ENCODE assay signal across 15 cellular contexts in the genomic region with DNA sequence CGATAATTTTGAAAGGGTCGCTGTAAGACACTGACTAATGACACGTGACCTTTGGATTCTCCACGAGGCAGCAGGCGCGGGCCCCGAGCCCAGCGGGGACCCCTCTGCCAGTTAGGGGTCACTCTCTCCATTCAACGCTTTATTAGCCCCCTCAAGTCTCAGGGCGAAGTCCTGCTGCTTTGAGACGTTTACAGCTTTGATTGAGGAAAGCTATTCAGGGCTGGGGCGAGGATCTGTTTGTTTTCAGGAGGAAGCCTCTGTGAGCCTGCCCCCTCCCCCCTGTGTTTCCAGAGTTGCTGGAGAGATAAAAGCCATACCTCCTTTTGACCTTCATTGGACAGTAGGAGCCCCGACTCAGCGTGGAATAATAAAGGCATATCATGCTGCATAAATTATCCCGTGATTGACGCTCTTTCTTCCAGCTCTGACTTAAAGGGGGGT. TPM values are rescaled to one million over a fixed set of nuclear protein-coding genes. Genes with fewer than 3 reads are reported as not detected.
A peak's percentile ranks its signal among the peaks of the same experiment; 100 is the strongest.
DNase-seq lines count a peak whose midpoint lies in the region; ATAC-seq, FAIRE-seq and TF ChIP-seq lines count a peak whose summit lies in the region.
"Had no signal": no experiment of that assay in that cellular context is flagged by ENCODE, and none has a peak within 500 bp of the region (broad histone marks: within the 10 kb centered on the region; RNA-seq: fewer than 3 reads in every experiment).

No MANE protein-coding gene starts in this region.

- H3K79me1 ChIP-seq in mesendoderm (ENCODE audit: low read length): no peaks in the 10 kb centered on the region

- in situ Hi-C loops in HepG2 (cut with HindIII; ENCODE audit: extremely low pct_ligation_motif_present, low pct_unique_long_range_greater_than_20kb): no loop called here

- FAIRE-seq in HepG2 (lab: Jason Lieb, UNC): no peak

- no peak overlapping the region for H3K9ac ChIP-seq in HepG2 (ENCODE audit: insufficient read depth, low read depth, low read length)
- H3K9ac ChIP-seq in mesendoderm (ENCODE audit: low read length): peak overlapping the region; percentile 35

- no peak overlapping the region for H2BK5ac ChIP-seq in mesendoderm (ENCODE audit: low read length)

- H3K4me1 Mint-ChIP-seq in brain: peaks cover 38% of the 10 kb centered on the region
- H3K4me1 Mint-ChIP-seq in MCF 10A (ENCODE audit: insufficient read depth, unreplicated experiment): peaks cover 13% of the 10 kb centered on the region

- intact Hi-C loops in HepG2 (cut with micrococcal nuclease; ENCODE audit: unreplicated experiment) (no loop called here), right lobe of liver (cut with DNase I) (no loop called here), lower lobe of right lung (cut with DNase I) (no loop called here), MCF 10A (cut with micrococcal nuclease) (no loop called here)

- CTCF ChIA-PET in HepG2 (lab: Yijun Ruan, JAX; ENCODE audit: low intra/inter-chr PET ratio, low total read pairs): no interaction called here
- CTCF ChIA-PET in MCF 10A (lab: Yijun Ruan, JAX): no interaction called here

- H3K36me3 Mint-ChIP-seq in brain (no peaks in the 10 kb centered on the region), MCF 10A (ENCODE audit: insufficient read depth, unreplicated experiment) (no peaks in the 10 kb centered on the region)
- H3K36me3 Mint-ChIP-seq: activated naive CD8-positive, alpha-beta T cell treated with anti-CD3 and anti-CD28 coated beads for 36 hours; stimulated activated memory B cell treated with anti-CD40 and anti-IgM and Interleukin-4, amounts not matched to agents 10 μg/mL and 1 μg/mL and 100 μg/mL, for 72 hours had no signal

- H3K27ac Mint-ChIP-seq in brain: peak overlapping the region in 1 of 5 experiments; percentile 64
- no peak overlapping the region for H3K27ac Mint-ChIP-seq in MCF 10A (ENCODE audit: low read depth, unreplicated experiment)
- H3K27ac Mint-ChIP-seq: activated naive CD8-positive, alpha-beta T cell treated with anti-CD3 and anti-CD28 coated beads for 36 hours; stimulated activated memory B cell treated with anti-CD40 and anti-IgM and Interleukin-4, amounts not matched to agents 10 μg/mL and 1 μg/mL and 100 μg/mL, for 72 hours had no signal

- peaks cover 0 to 35% of the 10 kb centered on the region in 2 experiments for H3K27me3 ChIP-seq in HepG2 (ENCODE audit: control insufficient read depth in 1 of 2, insufficient read depth in 2 of 2, low read length in 2 of 2)
- H3K27me3 ChIP-seq in right lobe of liver: peaks cover 0 to 5% of the 10 kb centered on the region in 2 donors
- H3K27me3 ChIP-seq in mesendoderm (ENCODE audit: insufficient read depth, low read length, poor library complexity): no peaks in the 10 kb centered on the region
- H3K27me3 ChIP-seq in lower lobe of right lung (ENCODE audit: low read depth): peaks cover 76% of the 10 kb centered on the region

- H3K56ac ChIP-seq in mesendoderm (ENCODE audit: low read length): peak overlapping the region; percentile 75

- BruUV-seq in HepG2 (replicated peaks; lab: Mats Ljungman, UMichigan): no TSS peak
- no TSS peak for BruUV-seq in MCF 10A (replicated peaks; lab: Mats Ljungman, UMichigan)

- no peaks in the 10 kb centered on the region for H3K79me2 ChIP-seq in HepG2 (ENCODE audit: insufficient read depth, low read length)
- H3K79me2 ChIP-seq in mesendoderm (ENCODE audit: control insufficient read depth, insufficient read depth, low read length): no peaks in the 10 kb centered on the region

- no peak overlapping the region for H3K4me3 ChIP-seq in HepG2 (replicated peaks in 1 of 3; ENCODE audit: insufficient read depth in 1 of 3, low read depth in 2 of 3, low read length in 3 of 3)
- no peak overlapping the region for H3K4me3 ChIP-seq in right lobe of liver
- H3K4me3 ChIP-seq in mesendoderm (ENCODE audit: low read length): no peak overlapping the region
- no peak overlapping the region for H3K4me3 ChIP-seq in lower lobe of right lung
- H3K4me3 ChIP-seq: left lung had no signal

- H3K23ac ChIP-seq in mesendoderm (ENCODE audit: low read length): no peak overlapping the region

- no peak overlapping the region for H4K8ac ChIP-seq in mesendoderm (ENCODE audit: low read depth, low read length)

- H3K4me1 ChIP-seq in HepG2 (ENCODE audit: insufficient read depth, low read length) (peaks cover 27% of the 10 kb centered on the region), right lobe of liver (no peaks in the 10 kb centered on the region), mesendoderm (ENCODE audit: control insufficient read depth, low read depth, low read length) (peaks cover 11% of the 10 kb centered on the region), lower lobe of right lung (no peaks in the 10 kb centered on the region)
- H3K4me1 ChIP-seq: left lung had no signal

- no peaks in the 10 kb centered on the region for H3K36me3 ChIP-seq in HepG2 (replicated peaks in 1 of 2; ENCODE audit: control insufficient read depth in 1 of 2, insufficient read depth in 2 of 2, low read length in 2 of 2)
- no peaks in the 10 kb centered on the region for H3K36me3 ChIP-seq in right lobe of liver
- H3K36me3 ChIP-seq in mesendoderm (ENCODE audit: control insufficient read depth, insufficient read depth, low read length): no peaks in the 10 kb centered on the region
- no peaks in the 10 kb centered on the region for H3K36me3 ChIP-seq in lower lobe of right lung
- H3K36me3 ChIP-seq: left lung had no signal

- TF ChIP-seq RAD21 in HepG2 (CRISPR knock-in tag; IDR thresholded peaks at IDR 0.05): no peak

- ATAC-seq in HepG2 (peak; percentile 53; the same call in 2 of the 3 replicates), right lobe of liver (no peak), lower lobe of right lung (no peak)
- ATAC-seq: Panc1; stimulated activated memory B cell treated with anti-CD40 and anti-IgM and Interleukin-4, amounts not matched to agents 10 μg/mL and 1 μg/mL and 100 μg/mL, for 72 hours had no signal

- H3K27me3 Mint-ChIP-seq in brain: peaks cover 88% of the 10 kb centered on the region
- peaks cover 11% of the 10 kb centered on the region for H3K27me3 Mint-ChIP-seq in MCF 10A (ENCODE audit: insufficient read depth, unreplicated experiment)

- no peak overlapping the region for H2BK15ac ChIP-seq in mesendoderm (replicated peaks; ENCODE audit: low read depth)

- H3K9me3 ChIP-seq in HepG2 (ENCODE audit: low read length) (no peaks in the 10 kb centered on the region), right lobe of liver (no peaks in the 10 kb centered on the region), lower lobe of right lung (no peaks in the 10 kb centered on the region)
- H3K9me3 ChIP-seq: left lung had no signal

- 2% methylated on average over 7 of the region's 16 CpGs for WGBS in HepG2 (ENCODE audit: low lambda C conversion rate)
- under 1% methylated on average over 16 of the region's 16 CpGs for WGBS in right lobe of liver (ENCODE audit: insufficient coverage, low coverage, low lambda C conversion rate, missing lambda C conversion rate)
- WGBS in mesendoderm (ENCODE audit: extremely low coverage, insufficient coverage, low lambda C conversion rate): no CpG with 5 or more reads among the region's 16 CpGs

- peak overlapping the region in 3 of 5 experiments; percentile 16 to 71 (median 70) for H3K4me3 Mint-ChIP-seq in brain
- no peak overlapping the region for H3K4me3 Mint-ChIP-seq in MCF 10A (ENCODE audit: unreplicated experiment)
- H3K4me3 Mint-ChIP-seq: activated naive CD8-positive, alpha-beta T cell treated with anti-CD3 and anti-CD28 coated beads for 36 hours; stimulated activated memory B cell treated with anti-CD40 and anti-IgM and Interleukin-4, amounts not matched to agents 10 μg/mL and 1 μg/mL and 100 μg/mL, for 72 hours had no signal

- no peaks in the 10 kb centered on the region for H4K20me1 ChIP-seq in HepG2 (ENCODE audit: insufficient read depth, low read length)

- TF ChIP-seq POLR2A in HepG2 (IDR thresholded peaks at IDR 0.05; ENCODE audit: insufficient read depth in 1 of 2, low read depth in 2 of 2, low read length in 2 of 2): no peak
- no peak for TF ChIP-seq POLR2A in right lobe of liver (IDR thresholded peaks at IDR 0.05)

- H3K4ac ChIP-seq in mesendoderm (ENCODE audit: low read depth, low read length): no peak overlapping the region

- H3K4me2 ChIP-seq in HepG2 (ENCODE audit: low read depth, low read length) (peak overlapping the region; percentile 27; the same call in 1 of the 2 replicates), mesendoderm (ENCODE audit: low read length) (peak overlapping the region; percentile 36)

- no peak overlapping the region for H2BK120ac ChIP-seq in mesendoderm (ENCODE audit: low read depth, low read length)

- no peak overlapping the region for H4K5ac ChIP-seq in mesendoderm (ENCODE audit: low read length)

- DNase-seq in HepG2 (ENCODE audit: low spot score): no peak
- no peak for DNase-seq in right lobe of liver
- DNase-seq in mesendoderm: peak; percentile 84
- DNase-seq in lower lobe of right lung: no peak
- no peak for DNase-seq in MCF 10A (ENCODE audit: unreplicated experiment)
- no peak for DNase-seq in NCI-H524 (lab: John Stamatoyannopoulos, UW)
- DNase-seq in cerebellum (ENCODE audit: low spot score): no peak
- DNase-seq: activated CD4-positive, CD25-positive, alpha-beta regulatory T cell treated with anti-CD3 and anti-CD28 coated beads, Interleukin-2, amount 50 U/mL, for 72 hours; activated naive CD8-positive, alpha-beta T cell treated with anti-CD3 and anti-CD28 coated beads for 36 hours; head of caudate nucleus; left lung; NCI-H1436 had no signal

- TF ChIP-seq CTCF in HepG2 (CRISPR knock-in tag; IDR thresholded peaks at IDR 0.05) (no peak), right lobe of liver (IDR thresholded peaks at IDR 0.05) (no peak), brain (conservative IDR thresholded peaks at IDR 0.05) (no peak), lower lobe of right lung (IDR thresholded peaks at IDR 0.05) (no peak), MCF 10A (IDR thresholded peaks at IDR 0.05; ENCODE audit: unreplicated experiment) (no peak)

- H3K27ac ChIP-seq in HepG2 (ENCODE audit: extremely low read length, insufficient read depth, low read length): no peak overlapping the region
- no peak overlapping the region for H3K27ac ChIP-seq in right lobe of liver
- no peak overlapping the region for H3K27ac ChIP-seq in mesendoderm (ENCODE audit: low read depth, low read length)
- H3K27ac ChIP-seq in lower lobe of right lung: no peak overlapping the region
- H3K27ac ChIP-seq: left lung had no signal

- peak overlapping the region; percentile 65 for H3K18ac ChIP-seq in mesendoderm (ENCODE audit: low read length)

- H2AFZ ChIP-seq in HepG2 (ENCODE audit: low read length): no peak overlapping the region

- H3K9me3 Mint-ChIP-seq in brain: no peaks in the 10 kb centered on the region
- no peaks in the 10 kb centered on the region for H3K9me3 Mint-ChIP-seq in MCF 10A (ENCODE audit: unreplicated experiment)
- H3K9me3 Mint-ChIP-seq: activated naive CD8-positive, alpha-beta T cell treated with anti-CD3 and anti-CD28 coated beads for 36 hours had no signal

- POLR2A ChIA-PET in HepG2 (lab: Yijun Ruan, JAX) (interaction anchor here (0.7 kb wide), 1 partner anchor 318 kb away, joined by 3 read pairs; no protein-coding TSS in a partner anchor), MCF 10A (lab: Yijun Ruan, JAX) (no interaction called here)

- TF ChIP-seq EP300 in HepG2 (IDR thresholded peaks at IDR 0.05; ENCODE audit: low read depth in 2 of 2, low read length in 2 of 2) (no peak), HepG2 (CRISPR knock-in tag; IDR thresholded peaks at IDR 0.05; ENCODE audit: borderline replicate concordance) (no peak)

- H2AK5ac ChIP-seq in mesendoderm (ENCODE audit: low read length): no peak overlapping the region

RNA-seq across cellular contexts. Expression of a gene that starts 31.4 kb away (rescaled TPM):
- total RNA-seq in HepG2 (2016; rRNA removed; fragmentation: Illumina TruSeq; extraction: Trizol) (not detected in 2 replicates), right lobe of liver (not detected), lower lobe of right lung (0.27 TPM), MCF 10A (2022) (4.8 and 5.6 TPM in 2 replicates), cerebellum (6.6 TPM)
- total RNA-seq in HepG2 (2016; cell fraction: cytosol; rRNA removed; fragmentation: Illumina TruSeq; extraction: Trizol; ENCODE audit: low read depth): not detected in 2 replicates
- not detected in 2 replicates for total RNA-seq in HepG2 (2016; cell fraction: insoluble cytoplasmic fraction; rRNA removed; fragmentation: Illumina TruSeq; extraction: Trizol)
- total RNA-seq in HepG2 (2016; cell fraction: membrane; rRNA removed; fragmentation: Illumina TruSeq; extraction: Trizol): not detected in 2 replicates
- not detected in 2 replicates for total RNA-seq in HepG2 (2016; cell fraction: nucleus; rRNA removed; fragmentation: Illumina TruSeq; extraction: Trizol)
- polyA plus RNA-seq in HepG2 (2011; rRNA removed) (not detected in 2 replicates), brain (ENCODE audit: insufficient read depth, low read depth, low replicate concordance) (0.54 TPM)
- polyA plus RNA-seq in HepG2 (2011; cell fraction: cytosol; rRNA removed): not detected in 2 replicates
- polyA plus RNA-seq in HepG2 (2011; cell fraction: nucleus; rRNA removed): not detected in 2 replicates
- not detected in 2 replicates for polyA plus RNA-seq in HepG2 (2012)
- not detected in 2 replicates for polyA plus RNA-seq in HepG2 (2016; cell fraction: cytosol; fragmentation: Illumina TruSeq; extraction: Trizol; ENCODE audit: low read depth)
- not detected in 2 replicates for polyA plus RNA-seq in HepG2 (2016; cell fraction: insoluble cytoplasmic fraction; fragmentation: Illumina TruSeq; extraction: Trizol; ENCODE audit: low read depth)
- polyA plus RNA-seq in HepG2 (2016; cell fraction: membrane; fragmentation: Illumina TruSeq; extraction: Trizol; ENCODE audit: low read depth): not detected in 2 replicates
- polyA plus RNA-seq in HepG2 (2016; cell fraction: nucleus; fragmentation: Illumina TruSeq; extraction: Trizol; ENCODE audit: insufficient read depth, low read depth): not detected in 2 replicates
- polyA minus RNA-seq in HepG2 (2011; rRNA and poly(A)+ RNA removed; ENCODE audit: low replicate concordance): 2.3 TPM in 1 of 2 replicates, not detected in the other
- not detected in 2 replicates for polyA minus RNA-seq in HepG2 (2011; cell fraction: cytosol; rRNA and poly(A)+ RNA removed)
- polyA minus RNA-seq in HepG2 (2011; cell fraction: nucleus; rRNA and poly(A)+ RNA removed): not detected in 2 replicates
- 27.2 TPM for polyA plus RNA-seq in mesendoderm (2013, experiment 1 of 2)
- polyA plus RNA-seq in mesendoderm (2013, experiment 2 of 2): 25.1 TPM
- total RNA-seq: activated naive CD8-positive, alpha-beta T cell treated with anti-CD3 and anti-CD28 coated beads for 36 hours had no signal
